ENCODE assay signal across 24 cellular contexts in the genomic region with DNA sequence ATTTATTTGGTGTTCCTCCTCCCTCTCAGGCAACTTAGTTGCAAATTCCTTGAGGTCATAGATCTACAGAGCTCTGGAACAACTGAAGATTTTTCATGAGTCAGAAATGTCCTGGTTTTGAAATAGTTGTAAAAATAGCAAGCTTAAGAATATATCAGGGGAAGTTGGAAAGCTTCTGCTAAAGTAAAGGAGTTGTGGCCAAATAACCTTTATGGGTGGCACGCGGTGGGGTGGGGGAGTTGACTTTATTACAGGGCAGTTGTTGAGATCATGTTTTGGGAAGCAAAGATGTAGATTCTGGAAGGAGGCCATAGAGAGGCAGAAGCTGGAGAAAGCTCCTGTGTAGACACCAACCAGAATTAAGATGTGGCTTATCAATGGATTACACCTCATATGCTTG.
DNase-seq lines count a peak whose midpoint lies in the region; TF ChIP-seq lines count a peak whose summit lies in the region.
"Had no signal": no experiment of that assay in that cellular context is flagged by ENCODE, and none has a peak within 500 bp of the region (broad histone marks: within the 10 kb centered on the region; RNA-seq: fewer than 3 reads in every experiment).

No MANE protein-coding gene starts in this region.

- 63 to 72% methylated on average over 2 of the region's 2 CpGs for WGBS in testis, 2 donors

- no peak for TF ChIP-seq POLR2A in testis (IDR thresholded peaks at IDR 0.05)

- TF ChIP-seq CTCF in testis (IDR thresholded peaks at IDR 0.05): no peak

- H3K36me3 ChIP-seq in testis (ENCODE audit: low read depth, missing control alignments): no peaks in the 10 kb centered on the region
- H3K36me3 ChIP-seq: esophagus muscularis mucosa, tibial nerve had no signal

- DNase-seq in M059J (ENCODE audit: low read depth) (peak; percentile 49), OCI-M1 (lab: John Stamatoyannopoulos, UW) (peak; percentile 25), fibroblast of peridontal ligament (ENCODE audit: extremely low read depth) (peak; percentile 91), testis (peak; percentile 71), activated gamma-delta T cell treated with Interleukin-2 at 50 U/mL for 16 hours (no peak), SHP77 treated with DMSO at 0.1 percent for 48 hours (lab: John Stamatoyannopoulos, UW) (no peak)
- no peak for DNase-seq in activated CD8-positive, alpha-beta memory T cell treated with anti-CD3 and anti-CD28 coated beads, Interleukin-2, amount 50 U/mL, for 4 hours
- DNase-seq: activated CD8-positive, alpha-beta memory T cell treated with anti-CD3 and anti-CD28 coated beads, Interleukin-2, amount 50 U/mL, for 48 hours; activated effector memory CD4-positive, alpha-beta T cell treated with anti-CD3 and anti-CD28 coated beads, Interleukin-2, amount 50 U/mL, for 16 hours; CD8-positive, alpha-beta memory T cell; cerebellar nuclear complex; DMS53; effector CD8-positive, alpha-beta T cell; glutamatergic neuron; KBM-7; NCI-H2107; NCI-H510A; Right ventricle myocardium superior; stimulated activated CD4-positive, alpha-beta T cell treated with anti-CD3 and anti-CD28 coated beads, Interleukin-2, amount 100 ng/mL, for 24 hours; stimulated activated naive CD4-positive, alpha-beta T cell treated with Interleukin-2 at 50 U/mL for 16 hours; T-helper 1 cell had no signal

- H3K27ac ChIP-seq in testis: peak overlapping the region; percentile 59 to 76
- H3K27ac ChIP-seq: esophagus muscularis mucosa, tibial nerve had no signal

- peaks cover 7% of the 10 kb centered on the region for H3K4me1 ChIP-seq in testis
- H3K4me1 ChIP-seq: esophagus muscularis mucosa, tibial nerve had no signal

- H3K27me3 ChIP-seq in testis: no peaks in the 10 kb centered on the region
- H3K27me3 ChIP-seq: esophagus muscularis mucosa, tibial nerve had no signal

- intact Hi-C loops in testis (cut with DNase I; ENCODE audit: low total_unique reads): no loop called here

- H3K4me3 ChIP-seq in testis: no peak overlapping the region
- H3K4me3 ChIP-seq: esophagus muscularis mucosa, GM12878, tibial nerve had no signal

- no peaks in the 10 kb centered on the region for H3K9me3 ChIP-seq in testis

Comparison
In these comparisons a context has a peak if more than half of its experiments do, and no peak if none do; other contexts are left out.
1. DNase-seq: peak in M059J (single experiment), OCI-M1 (single experiment), fibroblast of peridontal ligament (single experiment) and testis (single experiment); none in activated gamma-delta T cell treated with Interleukin-2 at 50 U/mL for 16 hours (single experiment), SHP77 treated with DMSO at 0.1 percent for 48 hours (single experiment) and activated CD8-positive, alpha-beta memory T cell treated with anti-CD3 and anti-CD28 coated beads, Interleukin-2, amount 50 U/mL, for 4 hours (single experiment).